Comparison of ENCODE assay signal across 1 cellular context in genomic region chr11:61890536-61891330, GRCh38.
A peak's percentile ranks its signal among the peaks of the same experiment; 100 is the strongest.
TF ChIP-seq lines count a peak whose summit lies in the region.

No MANE protein-coding gene starts in this region.

TF ChIP-seq in HEK293, 187 proteins besides CTCF, POLR2A, EP300 and RAD21 (continued from another document and continues in another):
- TF ChIP-seq PATZ1 (tag by site-specific recombination; IDR thresholded peaks at IDR 0.05) (peak; percentile 49; the same call in 1 of the 2 replicates), ZNF138 (tag by site-specific recombination; IDR thresholded peaks at IDR 0.05; ENCODE audit: borderline replicate concordance) (no peak), ZNF548 (tag by site-specific recombination; IDR thresholded peaks at IDR 0.05) (no peak), ZNF311 (tag by site-specific recombination; IDR thresholded peaks at IDR 0.05; ENCODE audit: borderline replicate concordance) (no peak), ZFP37 (tag by site-specific recombination; IDR thresholded peaks at IDR 0.05) (no peak), ELK4 (IDR thresholded peaks at IDR 0.05; ENCODE audit: borderline replicate concordance, low read depth, low read length) (no peak), ZSCAN30 (tag by site-specific recombination; IDR thresholded peaks at IDR 0.05) (no peak), TSHZ1 (tag by site-specific recombination; IDR thresholded peaks at IDR 0.05; ENCODE audit: borderline replicate concordance) (no peak), KLF7 (tag by site-specific recombination; IDR thresholded peaks at IDR 0.05; ENCODE audit: borderline replicate concordance) (no peak), ZNF169 (tag by site-specific recombination; IDR thresholded peaks at IDR 0.05) (no peak), SCRT1 (tag by site-specific recombination; IDR thresholded peaks at IDR 0.05; ENCODE audit: borderline replicate concordance) (peak; percentile 84), ZNF10 (tag by site-specific recombination; IDR thresholded peaks at IDR 0.05) (no peak), ZNF777 (tag by site-specific recombination; IDR thresholded peaks at IDR 0.05; ENCODE audit: borderline replicate concordance) (no peak), ZNF600 (tag by site-specific recombination; IDR thresholded peaks at IDR 0.05) (no peak), EGR2 (tag by site-specific recombination; IDR thresholded peaks at IDR 0.05; ENCODE audit: low read depth) (peak; percentile 75), MYNN (tag by site-specific recombination; IDR thresholded peaks at IDR 0.05; ENCODE audit: borderline replicate concordance) (no peak), ZNF354C (tag by site-specific recombination; IDR thresholded peaks at IDR 0.05; ENCODE audit: borderline replicate concordance, low read depth) (no peak), ZBTB49 (tag by site-specific recombination; IDR thresholded peaks at IDR 0.05; ENCODE audit: low read depth) (no peak), MZF1 (tag by site-specific recombination; IDR thresholded peaks at IDR 0.05; ENCODE audit: borderline replicate concordance) (no peak), SCRT2 (tag by site-specific recombination; IDR thresholded peaks at IDR 0.05) (peak; percentile 95), ZNF580 (tag by site-specific recombination; IDR thresholded peaks at IDR 0.05) (no peak), ZNF391 (tag by site-specific recombination; IDR thresholded peaks at IDR 0.05; ENCODE audit: borderline replicate concordance, low read depth) (no peak), ZNF266 (tag by site-specific recombination; IDR thresholded peaks at IDR 0.05; ENCODE audit: low read depth) (no peak), KLF17 (tag by site-specific recombination; IDR thresholded peaks at IDR 0.05) (0 out of 2 replicates have a peak, but pooled peaks have one; percentile 13), ZNF433 (tag by site-specific recombination; IDR thresholded peaks at IDR 0.05; ENCODE audit: low read depth) (no peak), ZNF76 (tag by site-specific recombination; IDR thresholded peaks at IDR 0.05; ENCODE audit: borderline replicate concordance, low read depth) (0 out of 2 replicates have a peak, but pooled peaks have one; percentile 12), ZNF423 (tag by site-specific recombination; IDR thresholded peaks at IDR 0.05) (no peak), ZNF24 (tag by site-specific recombination; IDR thresholded peaks at IDR 0.05) (no peak), ZNF114 (tag by site-specific recombination; IDR thresholded peaks at IDR 0.05) (no peak), ZNF768 (tag by site-specific recombination; IDR thresholded peaks at IDR 0.05) (no peak), ZNF426 (tag by site-specific recombination; IDR thresholded peaks at IDR 0.05) (no peak), ZNF561 (tag by site-specific recombination; IDR thresholded peaks at IDR 0.05; ENCODE audit: borderline replicate concordance) (no peak), ZNF521 (tag by site-specific recombination; IDR thresholded peaks at IDR 0.05) (no peak), ZNF112 (tag by site-specific recombination; IDR thresholded peaks at IDR 0.05) (no peak), ZNF416 (tag by site-specific recombination; IDR thresholded peaks at IDR 0.05) (no peak), ZFHX2 (tag by site-specific recombination; conservative IDR thresholded peaks at IDR 0.05) (peak; percentile 92), ZNF664 (tag by site-specific recombination; IDR thresholded peaks at IDR 0.05) (no peak), HOXC10 (CRISPR knock-in tag; IDR thresholded peaks at IDR 0.05) (no peak), ZNF274 (IDR thresholded peaks at IDR 0.05; ENCODE audit: low read length) (no peak), ZNF274 (tag by site-specific recombination; IDR thresholded peaks at IDR 0.05; ENCODE audit: borderline replicate concordance) (no peak), ZNF341 (tag by site-specific recombination; IDR thresholded peaks at IDR 0.05; ENCODE audit: low read depth) (no peak), ZNF629 (tag by site-specific recombination; IDR thresholded peaks at IDR 0.05) (no peak), ZIC2 (tag by site-specific recombination; IDR thresholded peaks at IDR 0.05) (peak; percentile 62), RBAK (tag by site-specific recombination; IDR thresholded peaks at IDR 0.05) (no peak), ZNF16 (tag by site-specific recombination; IDR thresholded peaks at IDR 0.05; ENCODE audit: low read depth) (no peak), ZNF449 (tag by site-specific recombination; IDR thresholded peaks at IDR 0.05) (no peak), FEZF1 (tag by site-specific recombination; IDR thresholded peaks at IDR 0.05) (no peak)
- TF ChIP-seq, protein P1, sequence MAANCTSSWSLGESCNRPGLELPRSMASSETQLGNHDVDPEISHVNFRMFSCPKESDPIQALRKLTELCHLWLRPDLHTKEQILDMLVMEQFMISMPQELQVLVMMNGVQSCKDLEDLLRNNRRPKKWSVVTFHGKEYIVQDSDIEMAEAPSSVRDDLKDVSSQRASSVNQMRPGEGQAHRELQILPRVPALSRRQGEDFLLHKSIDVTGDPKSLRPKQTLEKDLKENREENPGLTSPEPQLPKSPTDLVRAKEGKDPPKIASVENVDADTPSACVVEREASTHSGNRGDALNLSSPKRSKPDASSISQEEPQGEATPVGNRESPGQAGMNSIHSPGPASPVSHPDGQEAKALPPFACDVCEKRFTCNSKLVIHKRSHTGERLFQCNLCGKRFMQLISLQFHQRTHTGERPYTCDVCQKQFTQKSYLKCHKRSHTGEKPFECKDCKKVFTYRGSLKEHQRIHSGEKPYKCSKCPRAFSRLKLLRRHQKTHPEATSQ (tag by site-specific recombination; IDR thresholded peaks at IDR 0.05), result no peak
- TF ChIP-seq, protein P2, sequence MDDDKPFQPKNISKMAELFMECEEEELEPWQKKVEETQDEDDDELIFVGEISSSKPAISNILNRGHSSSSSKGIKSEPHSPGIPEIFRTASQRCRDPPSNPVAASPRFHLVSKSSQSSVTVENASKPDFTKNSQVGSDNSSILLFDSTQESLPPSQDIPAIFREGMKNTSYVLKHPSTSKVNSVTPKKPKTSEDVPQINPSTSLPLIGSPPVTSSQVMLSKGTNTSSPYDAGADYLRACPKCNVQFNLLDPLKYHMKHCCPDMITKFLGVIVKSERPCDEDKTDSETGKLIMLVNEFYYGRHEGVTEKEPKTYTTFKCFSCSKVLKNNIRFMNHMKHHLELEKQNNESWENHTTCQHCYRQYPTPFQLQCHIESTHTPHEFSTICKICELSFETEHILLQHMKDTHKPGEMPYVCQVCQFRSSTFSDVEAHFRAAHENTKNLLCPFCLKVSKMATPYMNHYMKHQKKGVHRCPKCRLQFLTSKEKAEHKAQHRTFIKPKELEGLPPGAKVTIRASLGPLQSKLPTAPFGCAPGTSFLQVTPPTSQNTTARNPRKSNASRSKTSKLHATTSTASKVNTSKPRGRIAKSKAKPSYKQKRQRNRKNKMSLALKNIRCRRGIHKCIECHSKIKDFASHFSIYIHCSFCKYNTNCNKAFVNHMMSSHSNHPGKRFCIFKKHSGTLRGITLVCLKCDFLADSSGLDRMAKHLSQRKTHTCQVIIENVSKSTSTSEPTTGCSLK (tag by site-specific recombination; IDR thresholded peaks at IDR 0.05), result no peak
